24 cellular contexts compared by ENCODE assay signal in genomic region chr21:35672313-35672712, GRCh38.
"Had no signal": no experiment of that assay in that cellular context is flagged by ENCODE, and none has a peak within 500 bp of the region (broad histone marks: within the 10 kb centered on the region; RNA-seq: fewer than 3 reads in every experiment).

No MANE protein-coding gene starts in this region.

- H3K27me3 ChIP-seq: testis, thyroid gland, tibial artery, tibial nerve, upper lobe of left lung, upper lobe of right lung, uterus, vagina had no signal

- H3K4me3 ChIP-seq: stomach, suprapubic skin, testis, thoracic aorta, thyroid gland, tibial artery, tibial nerve, transverse colon, upper lobe of left lung, upper lobe of right lung, uterus, vagina had no signal

- H3K9me3 ChIP-seq: stomach, suprapubic skin, testis, thoracic aorta, thyroid gland, tibial artery, tibial nerve, transverse colon, upper lobe of left lung, upper lobe of right lung, uterus, vagina had no signal

- H3K27ac ChIP-seq: stomach, suprapubic skin, testis, thoracic aorta, thyroid gland, tibial artery, tibial nerve, transverse colon, upper lobe of left lung, upper lobe of right lung, uterus, vagina had no signal

- H3K4me1 ChIP-seq: stomach, suprapubic skin, testis, thyroid gland, tibial artery, tibial nerve, transverse colon, upper lobe of left lung, upper lobe of right lung, uterus, vagina had no signal

- DNase-seq: stimulated activated CD4-positive, alpha-beta T cell treated with anti-CD3 and anti-CD28 coated beads, Interleukin-2, amount 100 ng/mL, for 48 hours; stimulated activated CD4-positive, alpha-beta T cell treated with anti-CD3 and anti-CD28 coated beads, Interleukin-4, amount 100 ng/mL, for 1 hour; stimulated activated CD4-positive, alpha-beta T cell treated with anti-CD3 and anti-CD28 coated beads, Interleukin-4, amount 100 ng/mL, for 24 hours; stimulated activated CD4-positive, alpha-beta T cell treated with anti-CD3 and anti-CD28 coated beads, Interleukin-4, amount 100 ng/mL, for 4 hours; stimulated activated CD8-positive, alpha-beta memory T cell treated with anti-CD3 and anti-CD28 coated beads, Interleukin-4, amount 100 ng/mL, for 48 hours; stimulated activated naive B cell treated with anti-CD40 and anti-IgM and Interleukin-4, amounts not matched to agents 10 μg/mL and 1 μg/mL and 100 μg/mL, for 72 hours; stimulated activated naive CD4-positive, alpha-beta T cell; stimulated activated naive CD4-positive, alpha-beta T cell treated with Interleukin-2 at 50 U/mL for 16 hours; stimulated activated naive CD8-positive, alpha-beta T cell treated with anti-CD3 and anti-CD28 coated beads, Interleukin-15, amount 100 ng/mL, for 72 hours; stimulated activated naive CD8-positive, alpha-beta T cell treated with anti-CD3 and anti-CD28 coated beads, Interleukin-15, Interleukin-2, amounts not matched to agents 100 U/mL and 50 U/mL, for 24 hours; stomach; substantia nigra; testis; thyroid gland; tibial artery; transverse colon; trophoblast cell; upper lobe of left lung; upper lobe of right lung; uterus had no signal

- H3K36me3 ChIP-seq: stomach, suprapubic skin, thoracic aorta, thyroid gland, tibial artery, tibial nerve, transverse colon, upper lobe of left lung, upper lobe of right lung, uterus, vagina had no signal
